Comparison of ENCODE assay signal across 9 cellular contexts in the genomic region with DNA sequence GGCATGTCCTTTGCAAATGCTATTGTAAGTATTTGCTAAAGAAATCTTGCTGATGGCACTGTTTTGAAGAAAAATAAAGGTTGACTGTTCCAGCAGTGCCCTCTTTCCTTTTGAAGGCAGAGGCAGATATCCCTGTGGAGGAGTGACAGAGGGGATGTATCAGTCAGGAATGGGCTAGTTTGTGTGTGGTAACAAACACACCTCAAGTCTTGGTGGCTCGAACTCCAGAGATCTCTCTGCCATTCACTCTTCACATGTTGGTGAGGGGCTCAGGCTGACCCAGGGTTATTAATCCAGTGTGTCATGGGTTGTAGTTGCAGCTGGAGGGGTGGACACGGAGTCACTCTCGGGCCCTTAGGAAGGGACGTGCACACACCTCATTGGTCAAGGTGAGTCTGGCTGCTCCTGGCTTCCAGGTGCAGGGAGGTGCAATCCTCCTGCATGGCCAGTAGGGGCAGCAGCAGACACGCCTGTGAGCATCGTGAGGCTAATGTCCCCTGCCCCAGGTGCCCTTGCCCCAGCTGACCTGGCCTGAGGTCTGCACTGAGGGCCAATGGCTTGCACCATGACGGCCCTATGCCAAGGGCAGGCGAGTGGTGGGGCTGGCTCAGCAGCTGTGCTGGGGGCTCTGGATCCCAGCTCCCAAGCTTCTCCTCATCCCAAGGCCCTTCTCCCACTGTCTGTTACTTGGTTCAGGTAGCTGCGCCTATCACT.
DNase-seq lines count a peak whose midpoint lies in the region; ATAC-seq and TF ChIP-seq lines count a peak whose summit lies in the region.
"Had no signal": no experiment of that assay in that cellular context is flagged by ENCODE, and none has a peak within 500 bp of the region (broad histone marks: within the 10 kb centered on the region; RNA-seq: fewer than 3 reads in every experiment).

No MANE protein-coding gene starts in this region.

- H3K4me3 Mint-ChIP-seq in chondrocyte (ENCODE audit: unreplicated experiment) (no peak overlapping the region), progenitor cell of endocrine pancreas (ENCODE audit: low read depth) (no peak overlapping the region)
- no peak overlapping the region for H3K4me3 Mint-ChIP-seq in activated T-helper 17 cell treated with anti-CD3 and anti-CD28 coated beads, Interleukin-2, amount 50 U/mL, for 72 hours
- H3K4me3 Mint-ChIP-seq: dendritic cell treated with granulocyte-macrophage colony-stimulating factor and Interleukin-4, amounts not matched to agents 40 ng/mL and 50 ng/mL, for 4 days had no signal

- DNase-seq in GM10248 (ENCODE audit: extremely low spot score) (peak; percentile 75), HuH-7.5 (ENCODE audit: low spot score) (peak; percentile 79), chondrocyte (ENCODE audit: low spot score) (no peak), progenitor cell of endocrine pancreas (ENCODE audit: low spot score, unreplicated experiment) (no peak)
- DNase-seq in activated CD8-positive, alpha-beta memory T cell treated with anti-CD3 and anti-CD28 coated beads, Interleukin-2, amount 50 U/mL, for 4 hours = no peak

- no peak overlapping the region for H3K27ac Mint-ChIP-seq in chondrocyte (ENCODE audit: unreplicated experiment)
- H3K27ac Mint-ChIP-seq in progenitor cell of endocrine pancreas = no peak overlapping the region
- no peak overlapping the region for H3K27ac Mint-ChIP-seq in activated T-helper 17 cell treated with anti-CD3 and anti-CD28 coated beads, Interleukin-2, amount 50 U/mL, for 72 hours
- H3K27ac Mint-ChIP-seq: dendritic cell treated with granulocyte-macrophage colony-stimulating factor and Interleukin-4, amounts not matched to agents 40 ng/mL and 50 ng/mL, for 4 days had no signal

- H3K9me3 Mint-ChIP-seq in chondrocyte (ENCODE audit: low read depth) (no peaks in the 10 kb centered on the region), progenitor cell of endocrine pancreas (ENCODE audit: low read depth) (no peaks in the 10 kb centered on the region)
- H3K9me3 Mint-ChIP-seq in activated T-helper 17 cell treated with anti-CD3 and anti-CD28 coated beads, Interleukin-2, amount 50 U/mL, for 72 hours = no peaks in the 10 kb centered on the region
- H3K9me3 Mint-ChIP-seq: dendritic cell treated with granulocyte-macrophage colony-stimulating factor and Interleukin-4, amounts not matched to agents 40 ng/mL and 50 ng/mL, for 4 days had no signal

- ATAC-seq in HG02973 (IDR thresholded peaks at IDR 0.05; ENCODE audit: unreplicated experiment) = no peak
- ATAC-seq in activated T-helper 17 cell treated with anti-CD3 and anti-CD28 coated beads, Interleukin-2, amount 50 U/mL, for 72 hours (replicated peaks) = no peak
- ATAC-seq in HG03108 (IDR thresholded peaks at IDR 0.05; ENCODE audit: unreplicated experiment) = no peak

- H3K36me3 Mint-ChIP-seq in chondrocyte (ENCODE audit: low read depth) (no peaks in the 10 kb centered on the region), progenitor cell of endocrine pancreas (ENCODE audit: insufficient read depth) (no peaks in the 10 kb centered on the region)
- no peaks in the 10 kb centered on the region for H3K36me3 Mint-ChIP-seq in activated T-helper 17 cell treated with anti-CD3 and anti-CD28 coated beads, Interleukin-2, amount 50 U/mL, for 72 hours (ENCODE audit: low read depth)

- POLR2A ChIA-PET in GM10248 (lab: Yijun Ruan, JAX) = no interaction called here

- CTCF ChIA-PET in GM10248 (lab: Yijun Ruan, JAX) = interaction anchor here (0.8 to 1.8 kb wide), 5 partner anchors 11 to 45 kb away, joined by 3 to 4 read pairs (median 4); no protein-coding TSS in a partner anchor

- TF ChIP-seq CTCF in GM10248 (IDR thresholded peaks at IDR 0.05; ENCODE audit: control extremely low read depth, extremely low read depth, low read depth, missing control alignments) (peak; percentile 64), chondrocyte (IDR thresholded peaks at IDR 0.05) (peak; percentile 66), progenitor cell of endocrine pancreas (IDR thresholded peaks at IDR 0.05; ENCODE audit: unreplicated experiment) (peak; percentile 64)

- H3K4me1 Mint-ChIP-seq in chondrocyte (ENCODE audit: low read depth) (no peaks in the 10 kb centered on the region), progenitor cell of endocrine pancreas (ENCODE audit: low read depth) (no peaks in the 10 kb centered on the region)
- H3K4me1 Mint-ChIP-seq in activated T-helper 17 cell treated with anti-CD3 and anti-CD28 coated beads, Interleukin-2, amount 50 U/mL, for 72 hours = no peaks in the 10 kb centered on the region

- H3K27me3 Mint-ChIP-seq in chondrocyte (ENCODE audit: low read depth) = peaks cover 14% of the 10 kb centered on the region
- H3K27me3 Mint-ChIP-seq in progenitor cell of endocrine pancreas = peaks cover 5% of the 10 kb centered on the region
- H3K27me3 Mint-ChIP-seq in activated T-helper 17 cell treated with anti-CD3 and anti-CD28 coated beads, Interleukin-2, amount 50 U/mL, for 72 hours = peaks cover under 1% of the 10 kb centered on the region
- H3K27me3 Mint-ChIP-seq: dendritic cell treated with granulocyte-macrophage colony-stimulating factor and Interleukin-4, amounts not matched to agents 40 ng/mL and 50 ng/mL, for 4 days had no signal

Comparison
In these comparisons a context has a peak if more than half of its experiments do, and no peak if none do; other contexts are left out.
1. DNase-seq: peak in GM10248 (single experiment) and HuH-7.5 (single experiment); none in chondrocyte (single experiment), progenitor cell of endocrine pancreas (single experiment) and activated CD8-positive, alpha-beta memory T cell treated with anti-CD3 and anti-CD28 coated beads, Interleukin-2, amount 50 U/mL, for 4 hours (single experiment).
2. Peak in every context shown above with its lines, with median percentiles within 50 percentile points of each other: CTCF ChIP-seq.